ENCODE assay signal across 8 cellular contexts in genomic region chr10:79443338-79444242, GRCh38. TPM values are rescaled to one million over a fixed set of nuclear protein-coding genes. Genes with fewer than 3 reads are reported as not detected.
DNase-seq lines count a peak whose midpoint lies in the region; ATAC-seq, FAIRE-seq and TF ChIP-seq lines count a peak whose summit lies in the region.

No MANE protein-coding gene starts in this region.

- H3K9me1 ChIP-seq in K562 (ENCODE audit: control insufficient read depth, insufficient read depth, low read length), result peaks cover 12% of the 10 kb centered on the region

- H3K4me1 ChIP-seq in cardiac muscle cell (ENCODE audit: low read depth) (peaks cover 30% of the 10 kb centered on the region), K562 (replicated peaks in 1 of 2; ENCODE audit: control insufficient read depth in 2 of 2, insufficient read depth in 2 of 2, low read length in 2 of 2) (peaks cover 34 to 53% of the 10 kb centered on the region in 2 experiments), mesendoderm (ENCODE audit: control insufficient read depth, low read depth, low read length) (peaks cover 5% of the 10 kb centered on the region), upper lobe of left lung (peaks cover 27 to 60% (median 37%) of the 10 kb centered on the region in 4 donors)

- TF ChIP-seq POLR2A in K562 (conservative IDR thresholded peaks at IDR 0.05) (no peak), upper lobe of left lung (IDR thresholded peaks at IDR 0.05) (no peak)

- peak overlapping the region; percentile 66 for H2AK5ac ChIP-seq in mesendoderm (ENCODE audit: low read length)

- no peak overlapping the region for H4K8ac ChIP-seq in mesendoderm (ENCODE audit: low read depth, low read length)

- TF ChIP-seq CTCF in cardiac muscle cell (IDR thresholded peaks at IDR 0.05; ENCODE audit: low read depth, low read length) (no peak), K562 (IDR thresholded peaks at IDR 0.05 in 2 of 3, conservative IDR thresholded peaks at IDR 0.05 in 1 of 3; ENCODE audit: insufficient read depth in 2 of 3, low read depth in 1 of 3, low read length in 3 of 3) (no peak), upper lobe of left lung (IDR thresholded peaks at IDR 0.05) (no peak)

- H2BK15ac ChIP-seq in mesendoderm (replicated peaks; ENCODE audit: low read depth), result no peak overlapping the region

- H3K4me2 ChIP-seq in K562 (ENCODE audit: insufficient read depth, low read length), result peak overlapping the region; percentile 84
- peak overlapping the region; percentile 80 for H3K4me2 ChIP-seq in mesendoderm (ENCODE audit: low read length)

- peak overlapping the region; percentile 85 for H3K56ac ChIP-seq in mesendoderm (ENCODE audit: low read length)

- in situ Hi-C loops in K562 (cut with MboI), result no loop called here

- H3K9me3 ChIP-seq in cardiac muscle cell (ENCODE audit: low read depth), result no peaks in the 10 kb centered on the region
- no peaks in the 10 kb centered on the region for H3K9me3 ChIP-seq in K562 (replicated peaks; ENCODE audit: control insufficient read depth, insufficient read depth, low read depth, low read length)
- no peaks in the 10 kb centered on the region for H3K9me3 ChIP-seq in upper lobe of left lung

- POLR2A ChIA-PET in K562 (lab: Yijun Ruan, JAX), result interaction anchor here (0.6 to 3.2 kb wide), 7 partner anchors 9 to 1424 kb away, joined by 3 to 11 read pairs (median 4); no protein-coding TSS in a partner anchor

- WGBS in K562 (ENCODE audit: insufficient coverage, low coverage, missing lambda C conversion rate), result 43% methylated on average over 11 of the region's 11 CpGs
- WGBS in mesendoderm (ENCODE audit: extremely low coverage, insufficient coverage, low lambda C conversion rate), result no CpG with 5 or more reads among the region's 11 CpGs
- 19 to 32% methylated on average over 11 of the region's 11 CpGs for WGBS in upper lobe of left lung, 2 donors

- TF ChIP-seq EP300 in K562 (IDR thresholded peaks at IDR 0.05; ENCODE audit: low read length) (no peak), upper lobe of left lung (IDR thresholded peaks at IDR 0.05) (no peak)

- no peak overlapping the region for H3K23ac ChIP-seq in mesendoderm (ENCODE audit: low read length)

- peaks cover 16% of the 10 kb centered on the region; the same call in 2 of the 3 replicates for H3K79me2 ChIP-seq in K562 (ENCODE audit: control insufficient read depth, insufficient read depth, low read length)
- no peaks in the 10 kb centered on the region for H3K79me2 ChIP-seq in mesendoderm (ENCODE audit: control insufficient read depth, insufficient read depth, low read length)

- intact Hi-C loops in Right ventricle myocardium superior (cut with DNase I) (loop anchor here (10.0 kb wide), 1 partner anchor 59 kb away; no protein-coding TSS in a partner anchor), K562 (cut with micrococcal nuclease) (loop anchor here (2.0 kb wide), 1 partner anchor 53 kb away; no protein-coding TSS in a partner anchor)

- BruUV-seq in K562 (replicated peaks; lab: Mats Ljungman, UMichigan), result TSS peak; percentile 51

- H3K9ac ChIP-seq in K562 (ENCODE audit: insufficient read depth in 1 of 2, low read depth in 2 of 2, low read length in 2 of 2) (peak overlapping the region; percentile 53 to 94; a peak in 2 of 4 replicates), mesendoderm (ENCODE audit: low read length) (peak overlapping the region; percentile 75)

- H3K4ac ChIP-seq in mesendoderm (ENCODE audit: low read depth, low read length), result no peak overlapping the region

- H3K79me1 ChIP-seq in mesendoderm (ENCODE audit: low read length), result no peaks in the 10 kb centered on the region

- CTCF ChIA-PET in K562 (lab: Yijun Ruan, JAX; ENCODE audit: low intra/inter-chr PET ratio), result no interaction called here

- no peak overlapping the region for H4K5ac ChIP-seq in mesendoderm (ENCODE audit: low read length)

- no peak overlapping the region for H2BK120ac ChIP-seq in mesendoderm (ENCODE audit: low read depth, low read length)

- H2AFZ ChIP-seq in K562 (ENCODE audit: low read depth, low read length), result no peak overlapping the region

- peak overlapping the region; percentile 99 for H3K4me3 ChIP-seq in cardiac muscle cell
- H3K4me3 ChIP-seq in K562, result peak overlapping the region; percentile 59; the same call in 1 of the 2 replicates
- H3K4me3 ChIP-seq in mesendoderm (ENCODE audit: low read length), result no peak overlapping the region
- peak overlapping the region; percentile 78 to 96 (median 83) for H3K4me3 ChIP-seq in upper lobe of left lung

- H3K27ac ChIP-seq in cardiac muscle cell, result peak overlapping the region; percentile 87
- H3K27ac ChIP-seq in K562 (ENCODE audit: extremely low read depth, low read depth, low read length), result 0 out of 3 replicates have a peak overlapping the region, but pooled peaks have one; percentile 13
- H3K27ac ChIP-seq in mesendoderm (ENCODE audit: low read depth, low read length), result no peak overlapping the region
- H3K27ac ChIP-seq in upper lobe of left lung, result peak overlapping the region; percentile 88 to 95 (median 90)

- FAIRE-seq in K562 (lab: Jason Lieb, UNC), result no peak

- H3K27me3 ChIP-seq in cardiac muscle cell, result no peaks in the 10 kb centered on the region
- no peaks in the 10 kb centered on the region for H3K27me3 ChIP-seq in K562 (ENCODE audit: control insufficient read depth in 2 of 2, insufficient read depth in 2 of 2, low read length in 2 of 2)
- no peaks in the 10 kb centered on the region for H3K27me3 ChIP-seq in mesendoderm (ENCODE audit: insufficient read depth, low read length, poor library complexity)
- no peaks in the 10 kb centered on the region for H3K27me3 ChIP-seq in upper lobe of left lung

- H3K36me3 ChIP-seq in cardiac muscle cell (no peaks in the 10 kb centered on the region), K562 (ENCODE audit: control insufficient read depth, insufficient read depth, low read length) (no peaks in the 10 kb centered on the region), mesendoderm (ENCODE audit: control insufficient read depth, insufficient read depth, low read length) (no peaks in the 10 kb centered on the region), upper lobe of left lung (no peaks in the 10 kb centered on the region)

- no peak for TF ChIP-seq RAD21 in K562 (CRISPR knock-in tag; conservative IDR thresholded peaks at IDR 0.05 in 1 of 2, IDR thresholded peaks at IDR 0.05 in 1 of 2)

- peaks cover 24% of the 10 kb centered on the region for H4K20me1 ChIP-seq in K562 (replicated peaks; ENCODE audit: control insufficient read depth, insufficient read depth, low read length)

- DNase-seq in cardiac muscle cell (ENCODE audit: low read depth in 1 of 2, low spot score in 1 of 2), result peak in 1 of 2 donors; percentile 23
- no peak for DNase-seq in Right ventricle myocardium superior
- DNase-seq in K562 (ENCODE audit: extremely low read depth in 1 of 4, low spot score in 3 of 4), result no peak
- DNase-seq in mesendoderm, result no peak
- no peak for DNase-seq in upper lobe of left lung
- no peak for DNase-seq in inferior parietal cortex (ENCODE audit: extremely low spot score)
- DNase-seq in NCI-H2081 (lab: John Stamatoyannopoulos, UW), result no peak

- H3K18ac ChIP-seq in mesendoderm (ENCODE audit: low read length), result no peak overlapping the region

- no peak overlapping the region for H2BK5ac ChIP-seq in mesendoderm (ENCODE audit: low read length)

- no peak for ATAC-seq in Right ventricle myocardium superior (ENCODE audit: poor library complexity)
- no peak for ATAC-seq in K562
- no peak for ATAC-seq in upper lobe of left lung (ENCODE audit: low FRiP score in 2 of 2)
- ATAC-seq in HG02938 (IDR thresholded peaks at IDR 0.05; ENCODE audit: unreplicated experiment), result no peak

TF ChIP-seq in K562, 482 proteins besides CTCF, POLR2A, EP300 and RAD21 (continues in another document):
- TF ChIP-seq MTA1 (IDR thresholded peaks at IDR 0.05; ENCODE audit: borderline replicate concordance) (no peak), NCOA4 (IDR thresholded peaks at IDR 0.05; ENCODE audit: partially characterized antibody) (no peak), ATF1 (CRISPR knock-in tag; IDR thresholded peaks at IDR 0.05) (no peak), ATF1 (tag; IDR thresholded peaks at IDR 0.05) (no peak)

RNA-seq across cellular contexts. Expression of gene ZCCHC24, which starts 1.8 kb away (rescaled TPM):
- total RNA-seq in cardiac muscle cell, result 56.5 and 58.0 TPM in 2 replicates
- polyA plus RNA-seq in cardiac muscle cell, result 65.4 and 81.5 TPM in 2 replicates
- 53.3 TPM for total RNA-seq in Right ventricle myocardium superior
- total RNA-seq in K562 (2011; cell fraction: chromatin; rRNA removed; ENCODE audit: low replicate concordance), result 4.0 and 6.3 TPM in 2 replicates
- 4.8 and 4.9 TPM in 2 replicates for total RNA-seq in K562 (2011; cell fraction: nucleolus; rRNA removed)
- total RNA-seq in K562 (2011; cell fraction: nucleoplasm; rRNA removed), result 4.4 and 6.7 TPM in 2 replicates
- 3.6 and 4.9 TPM in 2 replicates for total RNA-seq in K562 (2014; rRNA removed)
- 3.9 and 4.0 TPM in 2 replicates for total RNA-seq in K562 (2014; rRNA removed; fragmentation: Illumina TruSeq; extraction: Trizol)
- total RNA-seq in K562 (2015; rRNA removed; fragmentation: Illumina TruSeq; extraction: Trizol), result 5.5 and 5.7 TPM in 2 replicates
- total RNA-seq in K562 (2021), result 11.0 and 11.5 TPM in 2 replicates
- polyA plus RNA-seq in K562 (2011; rRNA removed), result 4.6 and 5.0 TPM in 2 replicates
- polyA plus RNA-seq in K562 (2011; cell fraction: cytosol; rRNA removed), result 4.7 and 8.4 TPM in 2 replicates
- polyA plus RNA-seq in K562 (2011; cell fraction: nucleus; rRNA removed), result 3.1 and 5.6 TPM in 2 replicates
- polyA plus RNA-seq in K562 (2012), result 6.8 and 12.0 TPM in 2 replicates
- 7.0 and 7.6 TPM in 2 replicates for polyA plus RNA-seq in K562 (2014; fragmentation: Illumina TruSeq; extraction: Trizol)
- under 1 TPM; 0.84 to 0.86 TPM for polyA plus RNA-seq in K562 (2014; fragmentation: Nextera tagmentation; extraction: Ambion mirVana)
- 5.1 and 6.0 TPM in 2 replicates for polyA plus RNA-seq in K562 (2014; rRNA removed)
- polyA minus RNA-seq in K562 (2011; rRNA and poly(A)+ RNA removed), result 3.4 and 4.7 TPM in 2 replicates
- polyA minus RNA-seq in K562 (2011; cell fraction: cytosol; rRNA and poly(A)+ RNA removed), result 6.1 and 6.4 TPM in 2 replicates
- 3.0 TPM in 2 replicates for polyA minus RNA-seq in K562 (2011; cell fraction: nucleus; rRNA and poly(A)+ RNA removed)
- polyA plus RNA-seq in mesendoderm (2013, experiment 1 of 2), result 4.7 TPM
- polyA plus RNA-seq in mesendoderm (2013, experiment 2 of 2), result 5.0 TPM
- total RNA-seq in upper lobe of left lung, result 10 to 100 TPM; 12.6 to 45.7 (median 21.0) TPM
